ENCODE assay signal across 1 cellular context in the genomic region with DNA sequence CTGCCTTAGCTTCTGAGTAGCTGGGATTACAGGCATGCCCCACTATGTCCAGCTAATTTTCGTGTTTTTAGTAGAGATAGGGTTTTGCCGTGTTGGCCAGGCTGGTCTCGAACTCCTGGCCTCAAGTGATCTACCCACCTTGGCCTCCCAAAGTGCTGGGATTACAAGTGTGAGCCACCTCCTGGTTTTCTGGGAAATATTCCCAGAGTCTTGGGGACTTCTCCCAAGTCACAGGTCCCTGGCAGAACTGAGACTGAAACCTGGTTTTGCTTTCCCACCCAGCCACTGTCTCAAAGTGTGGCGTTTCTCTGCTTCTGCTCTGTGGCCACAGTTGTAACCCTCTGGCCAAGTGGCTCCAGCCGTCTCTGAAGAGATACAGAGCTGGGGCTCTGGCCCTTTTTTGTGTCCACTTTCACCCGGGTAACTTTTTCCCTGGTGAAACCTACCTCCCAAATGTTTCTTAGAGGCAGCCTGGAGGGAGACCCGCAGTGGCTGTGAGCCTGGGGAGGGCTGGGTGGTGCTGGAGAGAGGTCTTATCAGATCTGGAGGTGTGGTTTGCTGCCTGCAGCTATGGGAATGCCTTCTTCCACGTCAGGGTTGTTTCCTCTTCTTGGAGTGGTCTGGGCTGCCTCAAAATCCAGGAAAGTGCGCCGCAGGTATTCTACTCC.
TF ChIP-seq lines count a peak whose summit lies in the region.

No MANE protein-coding gene starts in this region.

TF ChIP-seq in WTC11, 78 proteins besides CTCF, POLR2A, EP300 and RAD21 (continued from another document):
- TF ChIP-seq ATF6 (CRISPR knock-in tag; IDR thresholded peaks at IDR 0.05) (no peak), SOX15 (CRISPR knock-in tag; IDR thresholded peaks at IDR 0.05) (no peak), SMAD4 (CRISPR knock-in tag; IDR thresholded peaks at IDR 0.05) (no peak), GRHL2 (CRISPR knock-in tag; IDR thresholded peaks at IDR 0.05; ENCODE audit: insufficient replicate concordance, severe bottlenecking) (no peak)
- TF ChIP-seq, protein P1, sequence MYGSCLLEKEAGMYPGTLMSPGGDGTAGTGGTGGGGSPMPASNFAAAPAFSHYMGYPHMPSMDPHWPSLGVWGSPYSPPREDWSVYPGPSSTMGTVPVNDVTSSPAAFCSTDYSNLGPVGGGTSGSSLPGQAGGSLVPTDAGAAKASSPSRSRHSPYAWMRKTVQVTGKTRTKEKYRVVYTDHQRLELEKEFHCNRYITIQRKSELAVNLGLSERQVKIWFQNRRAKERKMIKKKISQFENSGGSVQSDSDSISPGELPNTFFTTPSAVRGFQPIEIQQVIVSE (CRISPR knock-in tag; IDR thresholded peaks at IDR 0.05; ENCODE audit: borderline replicate concordance) = no peak
- TF ChIP-seq, protein P2, sequence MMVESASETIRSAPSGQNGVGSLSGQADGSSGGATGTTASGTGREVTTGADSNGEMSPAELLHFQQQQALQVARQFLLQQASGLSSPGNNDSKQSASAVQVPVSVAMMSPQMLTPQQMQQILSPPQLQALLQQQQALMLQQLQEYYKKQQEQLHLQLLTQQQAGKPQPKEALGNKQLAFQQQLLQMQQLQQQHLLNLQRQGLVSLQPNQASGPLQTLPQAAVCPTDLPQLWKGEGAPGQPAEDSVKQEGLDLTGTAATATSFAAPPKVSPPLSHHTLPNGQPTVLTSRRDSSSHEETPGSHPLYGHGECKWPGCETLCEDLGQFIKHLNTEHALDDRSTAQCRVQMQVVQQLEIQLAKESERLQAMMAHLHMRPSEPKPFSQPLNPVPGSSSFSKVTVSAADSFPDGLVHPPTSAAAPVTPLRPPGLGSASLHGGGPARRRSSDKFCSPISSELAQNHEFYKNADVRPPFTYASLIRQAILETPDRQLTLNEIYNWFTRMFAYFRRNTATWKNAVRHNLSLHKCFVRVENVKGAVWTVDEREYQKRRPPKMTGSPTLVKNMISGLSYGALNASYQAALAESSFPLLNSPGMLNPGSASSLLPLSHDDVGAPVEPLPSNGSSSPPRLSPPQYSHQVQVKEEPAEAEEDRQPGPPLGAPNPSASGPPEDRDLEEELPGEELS (CRISPR knock-in tag; IDR thresholded peaks at IDR 0.05) = no peak
